ENCODE assay signal across 14 cellular contexts in genomic region chr21:41684381-41685245, GRCh38.
DNase-seq lines count a peak whose midpoint lies in the region; ATAC-seq, FAIRE-seq and TF ChIP-seq lines count a peak whose summit lies in the region.
"Had no signal": no experiment of that assay in that cellular context is flagged by ENCODE, and none has a peak within 500 bp of the region (broad histone marks: within the 10 kb centered on the region; RNA-seq: fewer than 3 reads in every experiment).

No MANE protein-coding gene starts in this region.

- H3K79me2 ChIP-seq in GM23248 (ENCODE audit: insufficient read depth) (no peaks in the 10 kb centered on the region), hepatocyte (no peaks in the 10 kb centered on the region)

- H3K9me2 ChIP-seq in GM23248 (ENCODE audit: insufficient read depth) (no peaks in the 10 kb centered on the region), hepatocyte (replicated peaks; ENCODE audit: insufficient read depth) (no peaks in the 10 kb centered on the region)

- CTCF ChIA-PET in WTC11 (lab: Charles Lee), result interaction anchor here (0.6 to 2.4 kb wide), 3 partner anchors 72 to 625 kb away, joined by 4 to 10 read pairs (median 4); no protein-coding TSS in a partner anchor

- H3K27me3 ChIP-seq in GM23248 (replicated peaks; ENCODE audit: insufficient read depth) (no peaks in the 10 kb centered on the region), hepatocyte (no peaks in the 10 kb centered on the region), small intestine (ENCODE audit: control insufficient read depth in 2 of 2, insufficient read depth in 2 of 2, low read length in 2 of 2) (no peaks in the 10 kb centered on the region)

- DNase-seq in GM23248, result peak; percentile 70
- no peak for DNase-seq in WTC11 (ENCODE audit: low spot score)
- peak; percentile 72 for DNase-seq in hepatocyte (ENCODE audit: low spot score)
- peak; percentile 69 for DNase-seq in small intestine
- DNase-seq in NCI-H146 treated with DMSO at 0.1 percent for 48 hours (lab: John Stamatoyannopoulos, UW; ENCODE audit: unreplicated experiment), result no peak
- no peak for DNase-seq in GOT3 (lab: John Stamatoyannopoulos, UW)
- DNase-seq in NCI-H187 treated with DMSO at 0.1 percent for 48 hours (lab: John Stamatoyannopoulos, UW), result no peak
- DNase-seq in anterior cingulate cortex (lab: John Stamatoyannopoulos, UW), result no peak
- DNase-seq: cortex of kidney, NCI-H1048, SHP77 had no signal

- H3K27ac ChIP-seq in GM23248, result peak overlapping the region; percentile 50; the same call in 1 of the 2 replicates
- H3K27ac ChIP-seq in hepatocyte, result peak overlapping the region; percentile 85
- no peak overlapping the region for H3K27ac ChIP-seq in small intestine (ENCODE audit: low read depth in 1 of 2, low read length in 1 of 2)

- H4K20me1 ChIP-seq in GM23248 (ENCODE audit: insufficient read depth) (no peaks in the 10 kb centered on the region), hepatocyte (ENCODE audit: insufficient read depth, poor library complexity, severe bottlenecking) (no peaks in the 10 kb centered on the region)

- peaks cover 13% of the 10 kb centered on the region for H3K4me1 ChIP-seq in GM23248 (ENCODE audit: insufficient read depth)
- H3K4me1 ChIP-seq in hepatocyte (ENCODE audit: insufficient read depth), result peaks cover 29% of the 10 kb centered on the region
- no peaks in the 10 kb centered on the region for H3K4me1 ChIP-seq in small intestine (ENCODE audit: control insufficient read depth in 2 of 2, insufficient read depth in 1 of 2, low read depth in 1 of 2, low read length in 1 of 2)

- ATAC-seq in WTC11, result peak; percentile 42

- H2AFZ ChIP-seq in GM23248 (peak overlapping the region; percentile 68), hepatocyte (peak overlapping the region; percentile 13)

- 0 out of 2 replicates have a peak, but pooled peaks cover 5% of the 10 kb centered on the region for H3F3A ChIP-seq in GM23248 (ENCODE audit: insufficient read depth)

- H3K27ac Mint-ChIP-seq in WTC11, result peak overlapping the region; percentile 13; the same call in 1 of the 2 replicates

- H3K9me3 ChIP-seq in GM23248 (ENCODE audit: low read depth) (no peaks in the 10 kb centered on the region), hepatocyte (ENCODE audit: low read depth) (no peaks in the 10 kb centered on the region), small intestine (ENCODE audit: control insufficient read depth, low read depth) (no peaks in the 10 kb centered on the region)

- no peak overlapping the region for H3K4me3 Mint-ChIP-seq in WTC11

- H3K36me3 ChIP-seq in GM23248 (ENCODE audit: low read depth) (no peaks in the 10 kb centered on the region), hepatocyte (replicated peaks; ENCODE audit: insufficient read depth, low read depth) (no peaks in the 10 kb centered on the region), small intestine (ENCODE audit: control insufficient read depth in 2 of 2, insufficient read depth in 2 of 2, low read length in 2 of 2) (no peaks in the 10 kb centered on the region)

- peak overlapping the region; percentile 34 for H3K9ac ChIP-seq in GM23248

- 0 out of 2 replicates have a peak, but pooled peaks cover 2% of the 10 kb centered on the region for H3K9me3 Mint-ChIP-seq in WTC11

- TF ChIP-seq CTCF in WTC11 (IDR thresholded peaks at IDR 0.05) (no peak), hepatocyte (IDR thresholded peaks at IDR 0.05; ENCODE audit: poor library complexity) (no peak)

- H3K4me3 ChIP-seq in GM23248 (0 out of 2 replicates have a peak overlapping the region, but pooled peaks have one; percentile 16), hepatocyte (no peak overlapping the region), small intestine (ENCODE audit: low read depth in 1 of 2, low read length in 2 of 2) (no peak overlapping the region)

- WGBS in GM23248 (ENCODE audit: low coverage in 1 of 2, low lambda C conversion rate in 2 of 2, missing lambda C conversion rate in 2 of 2), 2 experiments, result 64 to 70% methylated on average over 23 to 26 of the region's 26 CpGs
- WGBS in hepatocyte (ENCODE audit: low lambda C conversion rate, missing lambda C conversion rate), result 49% methylated on average over 22 of the region's 26 CpGs
- WGBS in small intestine, 3 donors, result 49 to 56% (median 52%) methylated on average over 26 of the region's 26 CpGs

- H3K36me3 Mint-ChIP-seq in WTC11, result no peaks in the 10 kb centered on the region

- H3K27me3 Mint-ChIP-seq in WTC11 (ENCODE audit: low read depth), result no peaks in the 10 kb centered on the region; the same call in 1 of the 2 replicates

- in situ Hi-C loops in GM23248 (cut with MboI), result no loop called here

- peak overlapping the region; percentile 46 for H3K4me2 ChIP-seq in GM23248 (ENCODE audit: unreplicated experiment)
- H3K4me2 ChIP-seq in hepatocyte, result peak overlapping the region; percentile 64

- H3K4me1 Mint-ChIP-seq in WTC11, result peaks cover 30% of the 10 kb centered on the region

- FAIRE-seq in small intestine (lab: Jason Lieb, UNC), result no peak
- FAIRE-seq: G401.6, GM19239, islet of Langerhans had no signal

- POLR2A ChIA-PET in WTC11 (lab: Charles Lee), result no interaction called here

TF ChIP-seq in WTC11, 78 proteins besides CTCF, POLR2A, EP300 and RAD21:
- TF ChIP-seq, protein P1, sequence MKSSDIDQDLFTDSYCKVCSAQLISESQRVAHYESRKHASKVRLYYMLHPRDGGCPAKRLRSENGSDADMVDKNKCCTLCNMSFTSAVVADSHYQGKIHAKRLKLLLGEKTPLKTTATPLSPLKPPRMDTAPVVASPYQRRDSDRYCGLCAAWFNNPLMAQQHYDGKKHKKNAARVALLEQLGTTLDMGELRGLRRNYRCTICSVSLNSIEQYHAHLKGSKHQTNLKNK (CRISPR knock-in tag; IDR thresholded peaks at IDR 0.05), result no peak
- TF ChIP-seq ZNF263 (CRISPR knock-in tag; IDR thresholded peaks at IDR 0.05; ENCODE audit: low read depth) (peak; percentile 67; the same call in 1 of the 2 replicates), ZNF423 (CRISPR knock-in tag; IDR thresholded peaks at IDR 0.05) (no peak)

Comparison
In these comparisons a context has a peak if more than half of its experiments do, and no peak if none do; other contexts are left out.
1. DNase-seq: peak in GM23248 (single experiment), hepatocyte (single experiment) and small intestine (single experiment); none in WTC11 (single experiment), NCI-H146 treated with DMSO at 0.1 percent for 48 hours (single experiment), GOT3 (single experiment), NCI-H187 treated with DMSO at 0.1 percent for 48 hours (single experiment) and anterior cingulate cortex (0 of 58).
2. H3K27ac ChIP-seq: peak in GM23248 (single experiment) and hepatocyte (single experiment); none in small intestine (0 of 2).